2 cellular contexts compared by ENCODE assay signal in the genomic region with DNA sequence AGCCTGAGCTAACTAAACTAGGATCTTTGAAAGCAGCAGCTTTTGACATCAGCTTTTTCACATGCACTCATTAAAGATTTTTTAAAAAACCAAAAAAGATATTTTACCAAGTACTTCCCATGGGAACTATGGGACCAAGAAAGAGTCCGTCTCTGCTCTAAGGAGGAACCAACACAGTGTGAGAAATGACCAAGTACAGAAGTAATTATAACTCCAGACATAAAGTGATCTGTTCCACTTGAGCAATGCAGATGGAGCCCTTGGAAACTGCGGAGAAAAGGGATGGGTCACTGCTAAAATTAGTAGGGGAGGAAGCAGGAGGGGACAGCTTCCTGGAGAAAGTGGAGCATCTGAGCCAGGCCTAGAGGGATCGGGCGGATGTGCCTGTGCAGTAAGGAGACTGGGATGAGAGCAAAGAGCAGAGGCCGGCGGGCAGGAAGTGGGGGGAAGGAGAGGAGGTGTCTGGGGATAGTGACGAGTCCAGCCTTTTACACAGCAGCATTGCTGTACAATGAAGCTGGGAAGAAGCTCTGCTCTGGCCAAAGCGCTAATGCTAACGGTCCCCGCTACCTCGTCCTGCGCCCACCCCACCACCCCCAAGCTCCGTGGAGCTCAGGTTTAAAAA.
TF ChIP-seq lines count a peak whose summit lies in the region.

No MANE protein-coding gene starts in this region.

TF ChIP-seq in SK-N-SH, 30 proteins besides CTCF, POLR2A, EP300 and RAD21:
- TF ChIP-seq SMC3 (IDR thresholded peaks at IDR 0.05; ENCODE audit: low read depth, low read length) (no peak), USF2 (IDR thresholded peaks at IDR 0.05; ENCODE audit: borderline replicate concordance, low read depth, low read length) (no peak)

TF ChIP-seq in SK-N-SH treated with all-trans-retinoic acid at 6 μM for 48 hours, 23 proteins besides CTCF, POLR2A, EP300 and RAD21:
- TF ChIP-seq POU6F1 (CRISPR knock-in tag; IDR thresholded peaks at IDR 0.05; ENCODE audit: borderline replicate concordance, low read depth) (no peak), CSRNP3 (CRISPR knock-in tag; IDR thresholded peaks at IDR 0.05) (no peak), PPARA (CRISPR knock-in tag; IDR thresholded peaks at IDR 0.05; ENCODE audit: borderline replicate concordance) (no peak), ZNF8 (CRISPR knock-in tag; IDR thresholded peaks at IDR 0.05) (no peak)
TF ChIP-seq in SK-N-SH treated with all-trans-retinoic acid at 6 μM for 48 hours: peak in this region for 0.
